ENCODE assay signal across 22 cellular contexts in genomic region chr6:163162007-163162873, GRCh38.
"Had no signal": no experiment of that assay in that cellular context is flagged by ENCODE, and none has a peak within 500 bp of the region (broad histone marks: within the 10 kb centered on the region; RNA-seq: fewer than 3 reads in every experiment).

No MANE protein-coding gene starts in this region.

- H3K36me3 ChIP-seq: esophagus squamous epithelium, gastrocnemius medialis, sigmoid colon, upper lobe of right lung had no signal

- H3K4me1 ChIP-seq: esophagus squamous epithelium, gastrocnemius medialis, sigmoid colon, upper lobe of right lung had no signal

- H3K27me3 ChIP-seq: esophagus squamous epithelium, gastrocnemius medialis, sigmoid colon, upper lobe of right lung had no signal

- H3K4me3 ChIP-seq: esophagus squamous epithelium, gastrocnemius medialis, sigmoid colon, smooth muscle cell, upper lobe of right lung had no signal

- FAIRE-seq: colon had no signal

- ATAC-seq: activated CD8-positive, alpha-beta memory T cell treated with anti-CD3 and anti-CD28 coated beads, Interleukin-2, amount 10 ng/mL, durations not matched to agents 7 days and 5 days; gastrocnemius medialis; left ventricle myocardium superior; upper lobe of right lung had no signal

- H3K27ac ChIP-seq: esophagus squamous epithelium, gastrocnemius medialis, sigmoid colon, upper lobe of right lung had no signal

- DNase-seq: activated CD4-positive, alpha-beta memory T cell treated with anti-CD3 and anti-CD28 coated beads, Interleukin-2, amount 10 ng/mL, durations not matched to agents 7 days and 5 days; activated CD4-positive, alpha-beta T cell treated with anti-CD3 and anti-CD28 coated beads, Interleukin-2, amount 10 ng/mL, durations not matched to agents 24 days and 14 days; activated CD8-positive, alpha-beta memory T cell treated with anti-CD3 and anti-CD28 coated beads, Interleukin-2, amount 10 ng/mL, durations not matched to agents 7 days and 5 days; activated gamma-delta T cell treated with Interleukin-2 at 50 U/mL for 16 hours; activated T-cell treated with anti-CD3 and anti-CD28 coated beads for 4 hours; aorta; central memory CD4-positive, alpha-beta T cell; esophagus squamous epithelium; gastrocnemius medialis; hippocampal formation; kidney glomerular epithelial cell; left ventricle myocardium superior; nephron progenitor cell; nucleus accumbens; sigmoid colon; stimulated activated CD4-positive, alpha-beta T cell treated with anti-CD3 and anti-CD28 coated beads, Interleukin-15, amount 100 ng/mL, for 24 hours; stimulated activated CD8-positive, alpha-beta memory T cell treated with anti-CD3 and anti-CD28 coated beads, Interleukin-4, amount 100 ng/mL, for 48 hours; stimulated activated naive CD4-positive, alpha-beta T cell; T-helper 2 cell; upper lobe of right lung had no signal

- H3K4me2 ChIP-seq: smooth muscle cell had no signal

- H3K9me3 ChIP-seq: esophagus squamous epithelium, gastrocnemius medialis, sigmoid colon, upper lobe of right lung had no signal
